Comparison of ENCODE assay signal across 17 cellular contexts in the genomic region with DNA sequence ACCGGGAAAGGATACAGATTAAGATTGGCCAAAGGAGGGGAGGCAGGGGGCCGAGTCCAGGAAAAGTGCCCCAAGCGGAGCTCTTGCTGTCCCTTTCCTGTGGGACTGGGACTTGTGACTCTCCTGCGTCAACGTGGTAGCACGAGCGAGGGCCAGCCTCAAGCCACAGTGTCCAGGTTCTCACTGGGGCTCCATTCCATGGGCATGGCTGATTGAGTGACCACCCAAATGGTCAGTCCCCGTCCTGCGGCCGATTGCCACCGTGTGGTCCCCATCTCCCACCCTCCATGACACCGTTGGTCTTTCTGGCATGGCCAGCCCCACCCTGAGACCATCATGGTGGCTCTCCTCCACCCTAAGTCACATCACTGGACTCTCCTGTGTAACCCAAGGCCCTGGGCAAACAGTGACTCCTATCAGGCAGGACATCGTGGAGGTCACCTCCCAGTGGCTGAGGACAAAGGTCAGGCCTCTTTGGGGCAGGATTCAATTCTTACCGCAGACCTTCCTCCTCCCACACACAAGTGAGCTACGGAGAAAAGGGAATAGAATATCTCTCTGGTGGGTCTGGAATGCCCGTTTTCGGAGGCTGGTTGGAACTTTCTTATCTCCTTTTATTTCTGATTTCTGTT. TPM values are rescaled to one million over a fixed set of nuclear protein-coding genes. Genes with fewer than 3 reads are reported as not detected.
DNase-seq lines count a peak whose midpoint lies in the region; TF ChIP-seq lines count a peak whose summit lies in the region.
"Had no signal": no experiment of that assay in that cellular context is flagged by ENCODE, and none has a peak within 500 bp of the region (broad histone marks: within the 10 kb centered on the region; RNA-seq: fewer than 3 reads in every experiment).

No MANE protein-coding gene starts in this region.

- H3K36me3 ChIP-seq in OCI-LY1 (ENCODE audit: insufficient read depth, low read length) (peaks cover 11% of the 10 kb centered on the region; the same call in 1 of the 2 replicates), sigmoid colon (no peaks in the 10 kb centered on the region), esophagus squamous epithelium (no peaks in the 10 kb centered on the region)

- no peak overlapping the region for H2AFZ ChIP-seq in OCI-LY1 (ENCODE audit: low read length)

- peaks cover 84% of the 10 kb centered on the region for H3K4me1 ChIP-seq in OCI-LY1 (ENCODE audit: insufficient read depth, low read length, severe bottlenecking)
- peaks cover 0 to 9% (median 3%) of the 10 kb centered on the region in 4 donors for H3K4me1 ChIP-seq in sigmoid colon
- H3K4me1 ChIP-seq in esophagus squamous epithelium: peaks cover 4 to 14% (median 4%) of the 10 kb centered on the region in 3 donors

- TF ChIP-seq POLR2A in sigmoid colon (IDR thresholded peaks at IDR 0.05) (no peak), esophagus squamous epithelium (IDR thresholded peaks at IDR 0.05) (no peak)

- peak overlapping the region; percentile 97 for H3K27ac ChIP-seq in OCI-LY1 (ENCODE audit: low read depth, low read length, poor library complexity, severe bottlenecking)
- no peak overlapping the region for H3K27ac ChIP-seq in sigmoid colon
- H3K27ac ChIP-seq in esophagus squamous epithelium: no peak overlapping the region
- no peak overlapping the region for H3K27ac ChIP-seq in coronary artery
- H3K27ac ChIP-seq: 22Rv1 had no signal

- H3K36me3 Mint-ChIP-seq in chondrocyte (ENCODE audit: low read depth): no peaks in the 10 kb centered on the region
- no peaks in the 10 kb centered on the region for H3K36me3 Mint-ChIP-seq in activated T-helper 1 cell treated with anti-CD3 and anti-CD28 coated beads, Interleukin-12 subunit alpha, Interleukin-12 subunit beta, Interleukin-2, Interleukin-4 antibody, amounts not matched to agents 30 ng/mL and 10 ng/mL and 1 ng/mL, durations not matched to agents 14 hours and 24 hours and 36 hours (ENCODE audit: low read depth)

- peak overlapping the region; percentile 81 for H3K4me2 ChIP-seq in OCI-LY1 (ENCODE audit: low read length)

- no peaks in the 10 kb centered on the region for H3K9me3 Mint-ChIP-seq in chondrocyte (ENCODE audit: low read depth)
- no peaks in the 10 kb centered on the region for H3K9me3 Mint-ChIP-seq in activated T-helper 1 cell treated with anti-CD3 and anti-CD28 coated beads, Interleukin-12 subunit alpha, Interleukin-12 subunit beta, Interleukin-2, Interleukin-4 antibody, amounts not matched to agents 30 ng/mL and 10 ng/mL and 1 ng/mL, durations not matched to agents 14 hours and 24 hours and 36 hours

- H4K20me1 ChIP-seq in OCI-LY1 (ENCODE audit: insufficient read depth, low read length): no peaks in the 10 kb centered on the region

- no peak overlapping the region for H3K4me3 Mint-ChIP-seq in chondrocyte (ENCODE audit: unreplicated experiment)
- H3K4me3 Mint-ChIP-seq in activated T-helper 1 cell treated with anti-CD3 and anti-CD28 coated beads, Interleukin-12 subunit alpha, Interleukin-12 subunit beta, Interleukin-2, Interleukin-4 antibody, amounts not matched to agents 30 ng/mL and 10 ng/mL and 1 ng/mL, durations not matched to agents 14 hours and 24 hours and 36 hours: no peak overlapping the region

- intact Hi-C loops in sigmoid colon (cut with DNase I): loop anchor here (10.0 kb wide), 2 partner anchors 284 to 1264 kb away; partner anchors contain the start of gene TPRG1L
- intact Hi-C loops in esophagus squamous epithelium (cut with DNase I): no loop called here
- intact Hi-C loops in activated T-helper 1 cell treated with anti-CD3 and anti-CD28 coated beads, Interleukin-12 subunit alpha, Interleukin-12 subunit beta, Interleukin-2, Interleukin-4 antibody, amounts not matched to agents 30 ng/mL and 10 ng/mL and 1 ng/mL, durations not matched to agents 14 hours and 24 hours and 36 hours (cut with micrococcal nuclease): loop anchor here (10.0 kb wide), 2 partner anchors 1264 to 1364 kb away; no protein-coding TSS in a partner anchor

- peak; percentile 16 for DNase-seq in DMS53 (lab: John Stamatoyannopoulos, UW)
- DNase-seq in DMS53 treated with DMSO at 0.1 percent for 48 hours (lab: John Stamatoyannopoulos, UW; ENCODE audit: unreplicated experiment): no peak
- DNase-seq in chondrocyte (ENCODE audit: low spot score): peak; percentile 81
- peak; percentile 56 for DNase-seq in sigmoid colon
- DNase-seq in esophagus squamous epithelium (lab: John Stamatoyannopoulos, UW): no peak
- no peak for DNase-seq in coronary artery (ENCODE audit: low spot score)
- no peak for DNase-seq in activated T-helper 1 cell treated with anti-CD3 and anti-CD28 coated beads, Interleukin-12 subunit alpha, Interleukin-12 subunit beta, Interleukin-2, Interleukin-4 antibody, amounts not matched to agents 30 ng/mL and 10 ng/mL and 1 ng/mL, durations not matched to agents 14 hours and 24 hours and 36 hours (ENCODE audit: low spot score)
- DNase-seq: AML-193, GDM1, GOT3, NCI-H1694 treated with DMSO at 0.1 percent for 48 hours, NCI-H2107, NCI-H748 treated with DMSO at 0.1 percent for 48 hours, PC-3, RPMI8226 had no signal

- no peaks in the 10 kb centered on the region for H3K79me2 ChIP-seq in OCI-LY1 (ENCODE audit: insufficient read depth, low read length)

- peaks cover 10% of the 10 kb centered on the region for H3K27me3 Mint-ChIP-seq in chondrocyte (ENCODE audit: low read depth)
- no peaks in the 10 kb centered on the region for H3K27me3 Mint-ChIP-seq in activated T-helper 1 cell treated with anti-CD3 and anti-CD28 coated beads, Interleukin-12 subunit alpha, Interleukin-12 subunit beta, Interleukin-2, Interleukin-4 antibody, amounts not matched to agents 30 ng/mL and 10 ng/mL and 1 ng/mL, durations not matched to agents 14 hours and 24 hours and 36 hours (ENCODE audit: insufficient read depth)

- H3K9me2 ChIP-seq in OCI-LY1 (ENCODE audit: low read depth, low read length): no peaks in the 10 kb centered on the region

- no peak overlapping the region for H3K27ac Mint-ChIP-seq in chondrocyte (ENCODE audit: unreplicated experiment)
- H3K27ac Mint-ChIP-seq in activated T-helper 1 cell treated with anti-CD3 and anti-CD28 coated beads, Interleukin-12 subunit alpha, Interleukin-12 subunit beta, Interleukin-2, Interleukin-4 antibody, amounts not matched to agents 30 ng/mL and 10 ng/mL and 1 ng/mL, durations not matched to agents 14 hours and 24 hours and 36 hours: no peak overlapping the region

- peak overlapping the region; percentile 3 for H3K4me3 ChIP-seq in OCI-LY1 (ENCODE audit: low read depth, low read length, poor library complexity, severe bottlenecking)
- H3K4me3 ChIP-seq in sigmoid colon: no peak overlapping the region
- H3K4me3 ChIP-seq in esophagus squamous epithelium: no peak overlapping the region
- no peak overlapping the region for H3K4me3 ChIP-seq in coronary artery

- 78 to 82% methylated on average over 17 of the region's 17 CpGs for WGBS in sigmoid colon, 2 donors
- WGBS in esophagus squamous epithelium, 2 donors: 82 to 85% methylated on average over 10 to 11 of the region's 17 CpGs

- H3K9me3 ChIP-seq in OCI-LY1 (ENCODE audit: low read length) (no peaks in the 10 kb centered on the region), sigmoid colon (no peaks in the 10 kb centered on the region), esophagus squamous epithelium (no peaks in the 10 kb centered on the region)

- TF ChIP-seq CTCF in OCI-LY1 (IDR thresholded peaks at IDR 0.05; ENCODE audit: low read length) (no peak), chondrocyte (IDR thresholded peaks at IDR 0.05) (no peak), sigmoid colon (IDR thresholded peaks at IDR 0.05) (no peak), esophagus squamous epithelium (IDR thresholded peaks at IDR 0.05) (no peak), coronary artery (IDR thresholded peaks at IDR 0.05) (no peak)

- H3K4me1 Mint-ChIP-seq in chondrocyte (ENCODE audit: low read depth): peaks cover 4% of the 10 kb centered on the region
- no peaks in the 10 kb centered on the region for H3K4me1 Mint-ChIP-seq in activated T-helper 1 cell treated with anti-CD3 and anti-CD28 coated beads, Interleukin-12 subunit alpha, Interleukin-12 subunit beta, Interleukin-2, Interleukin-4 antibody, amounts not matched to agents 30 ng/mL and 10 ng/mL and 1 ng/mL, durations not matched to agents 14 hours and 24 hours and 36 hours (ENCODE audit: low read depth)

- H3K9ac ChIP-seq in OCI-LY1 (ENCODE audit: low read length): peak overlapping the region; percentile 73

- H3K27me3 ChIP-seq in OCI-LY1 (ENCODE audit: insufficient read depth, low read length): no peaks in the 10 kb centered on the region
- peaks cover 5 to 22% (median 14%) of the 10 kb centered on the region in 3 donors for H3K27me3 ChIP-seq in sigmoid colon
- H3K27me3 ChIP-seq in esophagus squamous epithelium: peaks cover 0 to 33% (median 0%) of the 10 kb centered on the region in 4 donors

- TF ChIP-seq EP300 in sigmoid colon (IDR thresholded peaks at IDR 0.05): no peak

- no peaks in the 10 kb centered on the region for H3F3A ChIP-seq in OCI-LY1 (ENCODE audit: insufficient read depth, low read length)

RNA-seq across cellular contexts. Expression of gene C1orf174, which starts 8.9 kb away (rescaled TPM):
- 25.0 to 25.7 TPM (median 25.3 TPM) in 3 replicates for total RNA-seq in chondrocyte
- total RNA-seq in sigmoid colon: 10 to 100 TPM; 23.4 to 33.0 (median 24.5) TPM
- 10 to 100 TPM; 10.8 to 21.2 (median 19.9) TPM for polyA plus RNA-seq in sigmoid colon
- 10 to 100 TPM; 14.1 to 25.4 (median 23.9) TPM for total RNA-seq in esophagus squamous epithelium
- total RNA-seq in activated T-helper 1 cell treated with anti-CD3 and anti-CD28 coated beads, Interleukin-12 subunit alpha, Interleukin-12 subunit beta, Interleukin-2, Interleukin-4 antibody, amounts not matched to agents 30 ng/mL and 10 ng/mL and 1 ng/mL, durations not matched to agents 14 hours and 24 hours and 36 hours: 45.1 TPM in 2 replicates

RNA-seq across cellular contexts. Expression of gene DFFB, which starts 51.7 kb away (rescaled TPM):
- total RNA-seq in chondrocyte (5.8 to 8.2 TPM (median 7.3 TPM) in 3 replicates), sigmoid colon (1 to 10 TPM; 2.9 to 7.4 (median 6.6) TPM), esophagus squamous epithelium (1 to 10 TPM; 1.6 to 8.2 (median 3.2) TPM)
- polyA plus RNA-seq in sigmoid colon: 1 to 10 TPM; 1.8 to 9.0 (median 3.2) TPM
- 13.7 and 15.8 TPM in 2 replicates for total RNA-seq in activated T-helper 1 cell treated with anti-CD3 and anti-CD28 coated beads, Interleukin-12 subunit alpha, Interleukin-12 subunit beta, Interleukin-2, Interleukin-4 antibody, amounts not matched to agents 30 ng/mL and 10 ng/mL and 1 ng/mL, durations not matched to agents 14 hours and 24 hours and 36 hours

RNA-seq across cellular contexts. Expression of gene CEP104, which starts 52.0 kb away (rescaled TPM):
- total RNA-seq in chondrocyte (37.4 to 40.6 TPM (median 37.6 TPM) in 3 replicates), sigmoid colon (10 to 100 TPM; 21.6 to 32.5 (median 25.3) TPM), esophagus squamous epithelium (10 to 100 TPM; 18.7 to 24.4 (median 19.8) TPM)
- polyA plus RNA-seq in sigmoid colon: 10 to 100 TPM; 12.0 to 16.0 (median 12.9) TPM
- total RNA-seq in activated T-helper 1 cell treated with anti-CD3 and anti-CD28 coated beads, Interleukin-12 subunit alpha, Interleukin-12 subunit beta, Interleukin-2, Interleukin-4 antibody, amounts not matched to agents 30 ng/mL and 10 ng/mL and 1 ng/mL, durations not matched to agents 14 hours and 24 hours and 36 hours: 43.4 and 55.5 TPM in 2 replicates

Comparison
In these comparisons a context has a peak if more than half of its experiments do, and no peak if none do; other contexts are left out.
1. DNase-seq: peak in DMS53 (single experiment), chondrocyte (single experiment) and sigmoid colon (single experiment); none in DMS53 treated with DMSO at 0.1 percent for 48 hours (single experiment), esophagus squamous epithelium (single experiment), coronary artery (single experiment) and activated T-helper 1 cell treated with anti-CD3 and anti-CD28 coated beads, Interleukin-12 subunit alpha, Interleukin-12 subunit beta, Interleukin-2, Interleukin-4 antibody, amounts not matched to agents 30 ng/mL and 10 ng/mL and 1 ng/mL, durations not matched to agents 14 hours and 24 hours and 36 hours (single experiment).